ENCODE assay signal across 12 cellular contexts in genomic region chrX:35726176-35726575, GRCh38.
DNase-seq lines count a peak whose midpoint lies in the region; FAIRE-seq and TF ChIP-seq lines count a peak whose summit lies in the region.
"Had no signal": no experiment of that assay in that cellular context is flagged by ENCODE, and none has a peak within 500 bp of the region (broad histone marks: within the 10 kb centered on the region; RNA-seq: fewer than 3 reads in every experiment).

No MANE protein-coding gene starts in this region.

- no peaks in the 10 kb centered on the region for H3K27me3 ChIP-seq in astrocyte (ENCODE audit: insufficient read depth, low read length)

- no peak overlapping the region for H3K4me2 ChIP-seq in astrocyte (ENCODE audit: low read length)

- no peaks in the 10 kb centered on the region for H3K4me1 Mint-ChIP-seq in astrocyte (ENCODE audit: low read depth, unreplicated experiment)

- no peaks in the 10 kb centered on the region for H3K27me3 Mint-ChIP-seq in astrocyte (ENCODE audit: low read depth, unreplicated experiment)
- H3K27me3 Mint-ChIP-seq: activated naive CD8-positive, alpha-beta T cell had no signal

- H3K36me3 Mint-ChIP-seq in astrocyte (ENCODE audit: low read depth, unreplicated experiment), result no peaks in the 10 kb centered on the region
- H3K36me3 Mint-ChIP-seq: activated naive CD8-positive, alpha-beta T cell had no signal

- TF ChIP-seq CTCF in LNCaP clone FGC (IDR thresholded peaks at IDR 0.05; ENCODE audit: control insufficient read depth, extremely low read depth, insufficient read depth), result peak; percentile 33
- no peak for TF ChIP-seq CTCF in astrocyte (IDR thresholded peaks at IDR 0.05; ENCODE audit: insufficient read depth, low read depth, low read length)

- H3K4me3 ChIP-seq in LNCaP clone FGC (ENCODE audit: low read depth, low read length), result no peak overlapping the region
- H3K4me3 ChIP-seq in astrocyte (ENCODE audit: insufficient read depth, low read depth, low read length), result no peak overlapping the region
- H3K4me3 ChIP-seq: psoas muscle had no signal

- DNase-seq in DMS53 treated with DMSO at 0.1 percent for 48 hours (lab: John Stamatoyannopoulos, UW; ENCODE audit: unreplicated experiment) (peak; percentile 53), LNCaP clone FGC (ENCODE audit: low read depth) (peak; percentile 11), astrocyte (ENCODE audit: low read depth) (no peak), left kidney (ENCODE audit: low read depth, low spot score) (peak; percentile 10), NCI-H1092 (lab: John Stamatoyannopoulos, UW) (no peak), NCI-H1105 treated with DMSO at 0.1 percent for 48 hours (lab: John Stamatoyannopoulos, UW) (no peak), NCI-H1048 (lab: John Stamatoyannopoulos, UW) (no peak), NCI-H2196 (lab: John Stamatoyannopoulos, UW; ENCODE audit: unreplicated experiment) (no peak)
- DNase-seq: activated CD4-positive, alpha-beta T cell treated with anti-CD3 and anti-CD28 coated beads for 48 hours; left cardiac atrium; psoas muscle had no signal

- H3K9me3 Mint-ChIP-seq in astrocyte (ENCODE audit: unreplicated experiment), result no peaks in the 10 kb centered on the region

- peak; percentile 20 for FAIRE-seq in astrocyte (lab: Jason Lieb, UNC)

- no peaks in the 10 kb centered on the region for H3K9me3 ChIP-seq in astrocyte (ENCODE audit: insufficient read depth, low read depth, low read length)

- no peak overlapping the region for H3K9ac ChIP-seq in astrocyte (ENCODE audit: low read length)

- H3K79me2 ChIP-seq in astrocyte (ENCODE audit: insufficient read depth, low read length), result no peaks in the 10 kb centered on the region

- H2AFZ ChIP-seq in astrocyte (ENCODE audit: low read depth, low read length), result no peak overlapping the region

- H4K20me1 ChIP-seq in astrocyte (ENCODE audit: insufficient read depth, low read length), result no peaks in the 10 kb centered on the region

- no peak overlapping the region for H3K27ac Mint-ChIP-seq in astrocyte (ENCODE audit: unreplicated experiment)
- H3K27ac Mint-ChIP-seq: activated naive CD8-positive, alpha-beta T cell had no signal

- no peak overlapping the region for H3K27ac ChIP-seq in astrocyte (ENCODE audit: low read depth, low read length)
- H3K27ac ChIP-seq: psoas muscle had no signal

- no peaks in the 10 kb centered on the region for H3K36me3 ChIP-seq in astrocyte (ENCODE audit: insufficient read depth, low read length)

- no peaks in the 10 kb centered on the region for H3K4me1 ChIP-seq in astrocyte (ENCODE audit: insufficient read depth, low read length)
- H3K4me1 ChIP-seq: psoas muscle had no signal

- H3K4me3 Mint-ChIP-seq in astrocyte (ENCODE audit: unreplicated experiment), result no peak overlapping the region
- H3K4me3 Mint-ChIP-seq: activated naive CD8-positive, alpha-beta T cell had no signal

Comparison
In these comparisons a context has a peak if more than half of its experiments do, and no peak if none do; other contexts are left out.
1. DNase-seq: peak in DMS53 treated with DMSO at 0.1 percent for 48 hours (single experiment), LNCaP clone FGC (single experiment) and left kidney (single experiment); none in astrocyte (single experiment), NCI-H1092 (single experiment), NCI-H1105 treated with DMSO at 0.1 percent for 48 hours (single experiment), NCI-H1048 (single experiment) and NCI-H2196 (single experiment).